In the genomic region with DNA sequence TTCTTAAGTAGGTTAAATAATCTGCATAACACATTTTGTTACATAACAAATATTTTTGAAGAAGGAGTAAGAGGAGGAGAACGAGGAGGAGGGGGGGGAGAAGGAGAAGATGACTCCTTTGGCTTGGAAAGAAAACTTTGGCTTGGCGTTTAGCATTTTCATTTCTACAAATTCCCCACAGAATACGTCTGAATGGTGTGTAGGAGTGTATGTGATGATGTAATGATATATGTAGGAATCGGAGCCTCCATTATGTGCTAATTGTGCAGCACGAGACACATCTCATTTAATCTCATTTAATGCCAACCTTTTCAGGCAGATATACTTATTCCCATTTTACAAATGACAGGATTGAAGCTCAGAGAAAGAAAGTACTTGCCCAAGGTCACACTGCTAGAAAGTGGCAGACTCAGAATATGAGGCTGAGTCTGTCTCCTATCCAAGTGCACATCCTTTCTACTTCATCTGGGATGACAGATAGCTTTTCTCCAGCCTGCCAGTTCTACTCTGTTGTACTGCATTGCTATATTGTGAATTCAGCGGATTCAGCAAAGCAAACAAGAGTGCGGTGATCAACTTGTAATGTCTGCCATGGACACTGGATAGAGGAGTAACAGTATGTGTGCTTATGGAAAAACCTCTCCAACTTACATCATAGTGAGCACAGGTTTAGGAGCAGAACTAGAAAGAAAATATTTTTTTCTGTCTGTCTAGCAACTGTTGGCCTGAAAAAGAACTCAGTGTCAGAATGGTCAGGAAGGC, we compare ENCODE assay signal across 14 cellular contexts. TPM values are rescaled to one million over a fixed set of nuclear protein-coding genes. Genes with fewer than 3 reads are reported as not detected.
DNase-seq lines count a peak whose midpoint lies in the region; ATAC-seq and TF ChIP-seq lines count a peak whose summit lies in the region.
"Had no signal": no experiment of that assay in that cellular context is flagged by ENCODE, and none has a peak within 500 bp of the region (broad histone marks: within the 10 kb centered on the region; RNA-seq: fewer than 3 reads in every experiment).

No MANE protein-coding gene starts in this region.

- intact Hi-C loops in mammary epithelial cell (cut with micrococcal nuclease): no loop called here

- no peak overlapping the region for H3K4me3 ChIP-seq in GM23248
- no peak overlapping the region for H3K4me3 ChIP-seq in mammary epithelial cell (replicated peaks in 1 of 3; ENCODE audit: insufficient read depth in 1 of 3, low read depth in 2 of 3, low read length in 3 of 3)
- no peak overlapping the region for H3K4me3 ChIP-seq in skin epidermis

- in situ Hi-C loops in GM23248 (cut with MboI): no loop called here
- in situ Hi-C loops in mammary epithelial cell (cut with MboI; ENCODE audit: low sequenced_read_pairs in 2 of 2): no loop called here

- H3K27ac ChIP-seq in GM23248 (peak overlapping the region; percentile 77), mammary epithelial cell (ENCODE audit: insufficient read depth, low read depth, low read length) (peak overlapping the region; percentile 60), skin epidermis (peak overlapping the region in 20 of 21 experiments; percentile 74 to 96 (median 90))
- H3K27ac ChIP-seq: KMS-11 had no signal

- H3K4me2 ChIP-seq in GM23248 (ENCODE audit: unreplicated experiment) (no peak overlapping the region), mammary epithelial cell (ENCODE audit: insufficient read depth, low read depth, low read length) (no peak overlapping the region)
- H3K4me2 ChIP-seq: KMS-11 had no signal

- peaks cover 16% of the 10 kb centered on the region; the same call in 1 of the 2 replicates for H3F3A ChIP-seq in GM23248 (ENCODE audit: insufficient read depth)

- peak overlapping the region; percentile 54 for H3K9ac ChIP-seq in GM23248
- no peak overlapping the region for H3K9ac ChIP-seq in mammary epithelial cell (ENCODE audit: insufficient read depth, low read length)
- H3K9ac ChIP-seq: KMS-11 had no signal

- H4K20me1 ChIP-seq in GM23248 (ENCODE audit: insufficient read depth) (no peaks in the 10 kb centered on the region), mammary epithelial cell (ENCODE audit: insufficient read depth, low read length) (no peaks in the 10 kb centered on the region)

- dilution Hi-C loops in mammary epithelial cell (cut with HindIII; ENCODE audit: low sequenced_read_pairs): no loop called here

- H3K36me3 ChIP-seq in GM23248 (ENCODE audit: low read depth): no peaks in the 10 kb centered on the region
- H3K36me3 ChIP-seq in mammary epithelial cell (ENCODE audit: insufficient read depth, low read length): no peaks in the 10 kb centered on the region

- H3K27me3 ChIP-seq in GM23248 (replicated peaks; ENCODE audit: insufficient read depth) (no peaks in the 10 kb centered on the region), mammary epithelial cell (ENCODE audit: insufficient read depth, low read length) (no peaks in the 10 kb centered on the region)

- no TSS peak for BruUV-seq in mammary epithelial cell (replicated peaks; lab: Mats Ljungman, UMichigan)

- DNase-seq in GM23248: peak; percentile 57
- DNase-seq in mammary epithelial cell: no peak
- peak; percentile 17 for DNase-seq in inferior parietal cortex (ENCODE audit: extremely low spot score)
- no peak for DNase-seq in kidney glomerular epithelial cell (lab: John Stamatoyannopoulos, UW)
- no peak for DNase-seq in pons (ENCODE audit: low spot score)
- DNase-seq: activated T-cell treated with anti-CD3 and anti-CD28 coated beads, Interleukin-2, amount 50 U/mL, for 72 hours; effector CD4-positive, alpha-beta T cell; NK-92 treated with Interleukin-12 subunit alpha and Interleukin-12 subunit beta, amount 100 ng/mL, for 24 hours had no signal

- 37 to 38% methylated on average over 7 of the region's 7 CpGs for WGBS in GM23248 (ENCODE audit: low coverage in 1 of 2, low lambda C conversion rate in 2 of 2, missing lambda C conversion rate in 2 of 2), 2 experiments
- 55% methylated on average over 6 of the region's 7 CpGs for WGBS in mammary epithelial cell (ENCODE audit: low coverage, missing lambda C conversion rate)

- H3K9me3 ChIP-seq in GM23248 (ENCODE audit: low read depth) (no peaks in the 10 kb centered on the region), mammary epithelial cell (replicated peaks; ENCODE audit: insufficient read depth, low read length) (no peaks in the 10 kb centered on the region)

- no peak for TF ChIP-seq CTCF in mammary epithelial cell (conservative IDR thresholded peaks at IDR 0.05 in 1 of 2, IDR thresholded peaks at IDR 0.05 in 1 of 2; ENCODE audit: extremely low read depth in 1 of 2, insufficient read depth in 1 of 2, low read depth in 1 of 2, low read length in 2 of 2)

- no peaks in the 10 kb centered on the region for H3K79me2 ChIP-seq in GM23248 (ENCODE audit: insufficient read depth)
- H3K79me2 ChIP-seq in mammary epithelial cell (ENCODE audit: insufficient read depth, low read length): no peaks in the 10 kb centered on the region

- CTCF ChIA-PET in mammary epithelial cell (lab: Charles Lee; ENCODE audit: low non-redundant PET): no interaction called here

- H3K9me2 ChIP-seq in GM23248 (ENCODE audit: insufficient read depth): no peaks in the 10 kb centered on the region

- H3K4me1 ChIP-seq in GM23248 (ENCODE audit: insufficient read depth) (peaks cover 17% of the 10 kb centered on the region), mammary epithelial cell (ENCODE audit: insufficient read depth, low read length) (peaks cover 37% of the 10 kb centered on the region)

- no peak overlapping the region for H2AFZ ChIP-seq in GM23248
- peak overlapping the region; percentile 75 for H2AFZ ChIP-seq in mammary epithelial cell (ENCODE audit: low read depth, low read length)

- ATAC-seq in GM19324 (IDR thresholded peaks at IDR 0.05; ENCODE audit: low FRiP score, unreplicated experiment) (no peak), HG02763 (IDR thresholded peaks at IDR 0.05; ENCODE audit: unreplicated experiment) (no peak)
- ATAC-seq: activated T-cell treated with anti-CD3 and anti-CD28 coated beads, Interleukin-2, amount 50 U/mL, for 72 hours; stimulated activated effector memory CD8-positive, alpha-beta T cell treated with anti-CD3 and anti-CD28 coated beads, Interleukin-12 subunit alpha, Interleukin-12 subunit beta, amount 100 ng/mL, for 72 hours had no signal

RNA-seq across cellular contexts. Expression of gene SLC47A2, which starts 10.4 kb away (rescaled TPM):
- not detected in 2 replicates for total RNA-seq in GM23248 (2014; rRNA removed; shearing (Covaris generic))
- not detected in 2 replicates for polyA plus RNA-seq in GM23248 (2016; fragmentation: Nextera tagmentation; extraction: Ambion mirVana)
- 1 to 10 TPM; 1.5 to 9.5 TPM for total RNA-seq in mammary epithelial cell
- 0.60 TPM for polyA plus RNA-seq in mammary epithelial cell
- polyA minus RNA-seq in mammary epithelial cell: 3.0 TPM
- total RNA-seq: activated T-cell treated with anti-CD3 and anti-CD28 coated beads, Interleukin-2, amount 50 U/mL, for 72 hours; left cardiac atrium had no signal

RNA-seq across cellular contexts. Expression of gene ALDH3A1, which starts 21.3 kb away (rescaled TPM):
- 1.2 and 22.1 TPM in 2 replicates for total RNA-seq in GM23248 (2014; rRNA removed; shearing (Covaris generic))
- polyA plus RNA-seq in GM23248 (2016; fragmentation: Nextera tagmentation; extraction: Ambion mirVana) (0.55 TPM in 1 of 2 replicates, not detected in the other), mammary epithelial cell (6.9 TPM)
- total RNA-seq in mammary epithelial cell: 10 to 100 TPM in 1 of 2 donors, under 1 TPM in 1; 0.49 to 21.8 TPM
- 16.7 TPM for polyA minus RNA-seq in mammary epithelial cell

Comparison
In these comparisons a context has a peak if more than half of its experiments do, and no peak if none do; other contexts are left out.
1. DNase-seq: peak in GM23248 (single experiment) and inferior parietal cortex (single experiment); none in mammary epithelial cell (single experiment), kidney glomerular epithelial cell (single experiment) and pons (single experiment).
2. Peak in every context shown above with its lines, with median percentiles within 50 percentile points of each other: H3K27ac ChIP-seq.